In the genomic region with DNA sequence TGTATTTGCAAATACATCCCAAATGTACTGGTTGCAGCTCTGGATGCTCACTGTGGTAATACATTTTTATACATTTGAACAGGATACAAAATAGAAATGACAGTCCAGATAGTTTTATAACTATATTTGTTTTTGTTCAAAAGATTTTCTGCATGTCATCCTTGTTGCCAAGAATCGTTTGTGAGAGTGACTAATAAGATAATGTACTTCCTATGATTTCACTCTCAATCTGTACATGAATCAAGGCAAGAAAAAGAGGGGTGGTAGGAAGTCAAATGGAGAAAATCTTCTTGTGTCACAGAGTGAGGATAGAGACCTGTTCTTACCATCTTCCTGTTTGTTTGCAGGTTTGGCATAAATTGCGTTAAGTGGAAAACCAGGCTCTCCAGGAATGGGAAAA, we compare ENCODE assay signal across 24 cellular contexts. TPM values are rescaled to one million over a fixed set of nuclear protein-coding genes. Genes with fewer than 3 reads are reported as not detected.
DNase-seq lines count a peak whose midpoint lies in the region; ATAC-seq and FAIRE-seq lines count a peak whose summit lies in the region.
"Had no signal": no experiment of that assay in that cellular context is flagged by ENCODE, and none has a peak within 500 bp of the region (broad histone marks: within the 10 kb centered on the region; RNA-seq: fewer than 3 reads in every experiment).

No MANE protein-coding gene starts in this region.

- no peaks in the 10 kb centered on the region for H3K9me3 Mint-ChIP-seq in activated T-helper 17 cell treated with anti-CD3 and anti-CD28 coated beads, Interleukin-2, amount 50 U/mL, for 72 hours
- H3K9me3 Mint-ChIP-seq: CD8-positive, alpha-beta T cell; IgD-negative memory B cell; neural crest cell; T-helper 1 cell treated with Interleukin-12 subunit alpha and Interleukin-12 subunit beta and Interleukin-4 antibody, amounts not matched to agents 30 μg/mL and 1 μg/mL, for 36 hours; type B pancreatic cell had no signal

- peaks cover 11% of the 10 kb centered on the region; the same call in 1 of the 2 replicates for H3K4me1 ChIP-seq in GM23248 (ENCODE audit: insufficient read depth)
- no peaks in the 10 kb centered on the region for H3K4me1 ChIP-seq in small intestine (ENCODE audit: control insufficient read depth in 2 of 2, insufficient read depth in 1 of 2, low read depth in 1 of 2, low read length in 1 of 2)
- H3K4me1 ChIP-seq: HAP-1, prostate gland had no signal

- H3K36me3 Mint-ChIP-seq in activated T-helper 17 cell treated with anti-CD3 and anti-CD28 coated beads, Interleukin-2, amount 50 U/mL, for 72 hours (ENCODE audit: low read depth): peaks cover 72% of the 10 kb centered on the region
- H3K36me3 Mint-ChIP-seq: IgD-negative memory B cell had no signal

- H3K27ac Mint-ChIP-seq in activated T-helper 17 cell treated with anti-CD3 and anti-CD28 coated beads, Interleukin-2, amount 50 U/mL, for 72 hours: peak overlapping the region; percentile 69
- H3K27ac Mint-ChIP-seq: CD8-positive, alpha-beta T cell; T-helper 1 cell treated with Interleukin-12 subunit alpha and Interleukin-12 subunit beta and Interleukin-4 antibody, amounts not matched to agents 30 μg/mL and 1 μg/mL, for 36 hours; type B pancreatic cell had no signal

- WGBS in GM23248 (ENCODE audit: low coverage in 1 of 2, low lambda C conversion rate in 2 of 2, missing lambda C conversion rate in 2 of 2), 2 experiments: 50% methylated on average over 2 of the region's 2 CpGs
- 54 to 59% (median 58%) methylated on average over 2 of the region's 2 CpGs for WGBS in small intestine, 3 donors

- H3K4me1 Mint-ChIP-seq in activated T-helper 17 cell treated with anti-CD3 and anti-CD28 coated beads, Interleukin-2, amount 50 U/mL, for 72 hours: no peaks in the 10 kb centered on the region

- H3K27me3 ChIP-seq in GM23248 (replicated peaks; ENCODE audit: insufficient read depth) (no peaks in the 10 kb centered on the region), small intestine (ENCODE audit: control insufficient read depth in 2 of 2, insufficient read depth in 2 of 2, low read length in 2 of 2) (no peaks in the 10 kb centered on the region)
- H3K27me3 ChIP-seq: left lung, stomach had no signal

- no peak overlapping the region for H3K4me3 Mint-ChIP-seq in activated T-helper 17 cell treated with anti-CD3 and anti-CD28 coated beads, Interleukin-2, amount 50 U/mL, for 72 hours
- H3K4me3 Mint-ChIP-seq: CD8-positive, alpha-beta T cell; IgD-negative memory B cell; neural crest cell; T-helper 1 cell treated with Interleukin-12 subunit alpha and Interleukin-12 subunit beta and Interleukin-4 antibody, amounts not matched to agents 30 μg/mL and 1 μg/mL, for 36 hours; type B pancreatic cell had no signal

- H3K4me2 ChIP-seq in GM23248 (ENCODE audit: unreplicated experiment): no peak overlapping the region
- H3K4me2 ChIP-seq: smooth muscle cell had no signal

- H3K4me3 ChIP-seq in GM23248: no peak overlapping the region
- H3K4me3 ChIP-seq in small intestine (ENCODE audit: low read depth in 1 of 2, low read length in 2 of 2): no peak overlapping the region
- H3K4me3 ChIP-seq: HAP-1, left lung, prostate gland, smooth muscle cell, stomach had no signal

- peaks cover 57% of the 10 kb centered on the region for H3K36me3 ChIP-seq in GM23248 (ENCODE audit: low read depth)
- peaks cover 2 to 10% of the 10 kb centered on the region in 2 donors for H3K36me3 ChIP-seq in small intestine (ENCODE audit: control insufficient read depth in 2 of 2, insufficient read depth in 2 of 2, low read length in 2 of 2)

- H3K9me2 ChIP-seq in GM23248 (ENCODE audit: insufficient read depth): no peaks in the 10 kb centered on the region

- H3K27me3 Mint-ChIP-seq in activated T-helper 17 cell treated with anti-CD3 and anti-CD28 coated beads, Interleukin-2, amount 50 U/mL, for 72 hours: no peaks in the 10 kb centered on the region
- H3K27me3 Mint-ChIP-seq: IgD-negative memory B cell, type B pancreatic cell had no signal

- in situ Hi-C loops in GM23248 (cut with MboI): no loop called here

- H3K9ac ChIP-seq in GM23248: no peak overlapping the region

- H2AFZ ChIP-seq in GM23248: no peak overlapping the region

- ATAC-seq in activated T-helper 17 cell treated with anti-CD3 and anti-CD28 coated beads, Interleukin-2, amount 50 U/mL, for 72 hours (replicated peaks): peak; percentile 22
- no peak for ATAC-seq in HG02571 (IDR thresholded peaks at IDR 0.05; ENCODE audit: unreplicated experiment)
- no peak for ATAC-seq in HG03432 (IDR thresholded peaks at IDR 0.05; ENCODE audit: unreplicated experiment)
- ATAC-seq: CD8-positive, alpha-beta T cell; left lung had no signal

- FAIRE-seq in small intestine (lab: Jason Lieb, UNC): no peak

- no peaks in the 10 kb centered on the region for H4K20me1 ChIP-seq in GM23248 (ENCODE audit: insufficient read depth)

- H3K79me2 ChIP-seq in GM23248 (ENCODE audit: insufficient read depth): peaks cover 22% of the 10 kb centered on the region

- H3K9me3 ChIP-seq in GM23248 (ENCODE audit: low read depth) (no peaks in the 10 kb centered on the region), small intestine (ENCODE audit: control insufficient read depth, low read depth) (no peaks in the 10 kb centered on the region)
- H3K9me3 ChIP-seq: HAP-1, left lung, prostate gland, stomach had no signal

- H3F3A ChIP-seq in GM23248 (ENCODE audit: insufficient read depth): peaks cover 63% of the 10 kb centered on the region

- DNase-seq in A172 (ENCODE audit: low spot score) (peak; percentile 21), GM23248 (peak; percentile 50), epithelial cell of prostate (ENCODE audit: low read depth, low spot score) (no peak), small intestine (no peak), GM19238 (ENCODE audit: insufficient read length, low spot score) (no peak)
- DNase-seq: activated naive CD4-positive, alpha-beta T cell; anterior cingulate cortex; CD8-positive, alpha-beta T cell; left lung; MM.1S; NCI-H748 treated with DMSO at 0.1 percent for 48 hours; stimulated activated CD4-positive, alpha-beta T cell treated with anti-CD3 and anti-CD28 coated beads, Interleukin-4, amount 100 ng/mL, for 1 hour; stomach had no signal

- H3K27ac ChIP-seq in GM23248 (peak overlapping the region; percentile 21; the same call in 1 of the 2 replicates), epithelial cell of prostate (peak overlapping the region; percentile 21), small intestine (ENCODE audit: low read depth in 1 of 2, low read length in 1 of 2) (no peak overlapping the region)
- H3K27ac ChIP-seq: left lung, prostate gland, stomach, VCaP had no signal

RNA-seq across cellular contexts. Expression of a gene that starts 13.9 kb away (rescaled TPM):
- total RNA-seq in A172 (2014; rRNA removed; shearing (Covaris generic)): 411 and 467 TPM in 2 replicates
- 552 and 686 TPM in 2 replicates for total RNA-seq in GM23248 (2014; rRNA removed; shearing (Covaris generic))
- 503 and 511 TPM in 2 replicates for polyA plus RNA-seq in GM23248 (2016; fragmentation: Nextera tagmentation; extraction: Ambion mirVana)
- 100 to 1,000 TPM; 259 to 325 TPM for total RNA-seq in activated T-helper 17 cell treated with anti-CD3 and anti-CD28 coated beads, Interleukin-2, amount 50 U/mL, for 72 hours
- 100 to 1,000 TPM; 324 to 507 (median 456) TPM for polyA plus RNA-seq in small intestine

RNA-seq across cellular contexts. Expression of a gene that starts 31.8 kb away (rescaled TPM):
- 47.8 and 58.1 TPM in 2 replicates for total RNA-seq in A172 (2014; rRNA removed; shearing (Covaris generic))
- 18.4 and 33.4 TPM in 2 replicates for total RNA-seq in GM23248 (2014; rRNA removed; shearing (Covaris generic))
- polyA plus RNA-seq in GM23248 (2016; fragmentation: Nextera tagmentation; extraction: Ambion mirVana) (43.5 and 47.4 TPM in 2 replicates), small intestine (10 to 100 TPM in 1 of 3 donors, 1 to 10 TPM in 2; 5.4 to 20.9 (median 8.6) TPM)
- 10 to 100 TPM; 31.4 to 41.8 TPM for total RNA-seq in activated T-helper 17 cell treated with anti-CD3 and anti-CD28 coated beads, Interleukin-2, amount 50 U/mL, for 72 hours

RNA-seq across cellular contexts. Expression of a gene that starts 32.4 kb away (rescaled TPM):
- 13.5 and 19.4 TPM in 2 replicates for total RNA-seq in A172 (2014; rRNA removed; shearing (Covaris generic))
- 11.5 and 18.1 TPM in 2 replicates for total RNA-seq in GM23248 (2014; rRNA removed; shearing (Covaris generic))
- polyA plus RNA-seq in GM23248 (2016; fragmentation: Nextera tagmentation; extraction: Ambion mirVana): 25.2 and 25.8 TPM in 2 replicates
- 10 to 100 TPM; 29.0 to 37.1 TPM for total RNA-seq in activated T-helper 17 cell treated with anti-CD3 and anti-CD28 coated beads, Interleukin-2, amount 50 U/mL, for 72 hours
- 1 to 10 TPM in 2 of 3 donors, under 1 TPM in 1; 0.45 to 4.2 (median 1.1) TPM for polyA plus RNA-seq in small intestine

RNA-seq across cellular contexts. Expression of a gene that starts 32.7 kb away (rescaled TPM):
- 81.1 and 103 TPM in 2 replicates for total RNA-seq in A172 (2014; rRNA removed; shearing (Covaris generic))
- 46.5 and 50.2 TPM in 2 replicates for total RNA-seq in GM23248 (2014; rRNA removed; shearing (Covaris generic))
- polyA plus RNA-seq in GM23248 (2016; fragmentation: Nextera tagmentation; extraction: Ambion mirVana): 35.5 and 38.7 TPM in 2 replicates
- 10 to 100 TPM; 41.7 to 78.3 TPM for total RNA-seq in activated T-helper 17 cell treated with anti-CD3 and anti-CD28 coated beads, Interleukin-2, amount 50 U/mL, for 72 hours
- polyA plus RNA-seq in small intestine: 10 to 100 TPM; 15.4 to 29.7 (median 18.3) TPM

Comparison
In these comparisons a context has a peak if more than half of its experiments do, and no peak if none do; other contexts are left out.
1. DNase-seq: peak in A172 (single experiment) and GM23248 (single experiment); none in epithelial cell of prostate (single experiment), small intestine (single experiment) and GM19238 (single experiment).
2. H3K27ac ChIP-seq: peak in GM23248 (single experiment) and epithelial cell of prostate (single experiment); none in small intestine (0 of 2).